ENCODE assay signal across 7 cellular contexts in genomic region chr11:75349540-75350116, GRCh38. TPM values are rescaled to one million over a fixed set of nuclear protein-coding genes. Genes with fewer than 3 reads are reported as not detected.
DNase-seq lines count a peak whose midpoint lies in the region; ATAC-seq and TF ChIP-seq lines count a peak whose summit lies in the region.

No MANE protein-coding gene starts in this region.

- intact Hi-C loops in activated CD8-positive, alpha-beta T cell treated with anti-CD3 and anti-CD28 coated beads for 36 hours (cut with micrococcal nuclease) = no loop called here

- H3K4me3 ChIP-seq in HUES64 (ENCODE audit: low read length) (0 out of 2 replicates have a peak overlapping the region, but pooled peaks have one; percentile 62), hepatocyte (no peak overlapping the region)

- CTCF ChIA-PET in activated CD8-positive, alpha-beta T cell treated with anti-CD3 and anti-CD28 coated beads for 36 hours (lab: Charles Lee) = interaction anchor here (0.9 to 2.0 kb wide), 8 partner anchors 9 to 108 kb away, joined by 3 to 11 read pairs (median 4); no protein-coding TSS in a partner anchor

- POLR2A ChIA-PET in activated CD8-positive, alpha-beta T cell treated with anti-CD3 and anti-CD28 coated beads for 36 hours (lab: Charles Lee) = interaction anchor here (0.8 to 5.2 kb wide), 5 partner anchors 9 to 50 kb away, joined by 3 to 47 read pairs (median 8); no protein-coding TSS in a partner anchor

- WGBS in HUES64 = 53% methylated on average over 4 of the region's 4 CpGs
- WGBS in hepatocyte (ENCODE audit: low lambda C conversion rate, missing lambda C conversion rate) = 70% methylated on average over 4 of the region's 4 CpGs

- H3K36me3 Mint-ChIP-seq in activated CD8-positive, alpha-beta T cell treated with anti-CD3 and anti-CD28 coated beads for 36 hours (ENCODE audit: low read depth) = no peaks in the 10 kb centered on the region
- H3K36me3 Mint-ChIP-seq in stimulated activated effector memory CD8-positive, alpha-beta T cell treated with anti-CD3 and anti-CD28 coated beads, Interleukin-12 subunit alpha, Interleukin-12 subunit beta, amount 100 ng/mL, for 72 hours = peaks cover 5% of the 10 kb centered on the region

- H3K27ac ChIP-seq in HUES64 (ENCODE audit: low read depth, low read length) (peak overlapping the region; percentile 69; the same call in 1 of the 2 replicates), hepatocyte (peak overlapping the region; percentile 96)

- peaks cover 67% of the 10 kb centered on the region for H3K79me2 ChIP-seq in hepatocyte

- H3K27me3 ChIP-seq in HUES64 (ENCODE audit: insufficient read depth, low read length) (peaks cover 21% of the 10 kb centered on the region), hepatocyte (no peaks in the 10 kb centered on the region)

- H3K27ac Mint-ChIP-seq in activated CD8-positive, alpha-beta T cell treated with anti-CD3 and anti-CD28 coated beads for 36 hours = peak overlapping the region; percentile 70
- peak overlapping the region; percentile 84 for H3K27ac Mint-ChIP-seq in stimulated activated effector memory CD8-positive, alpha-beta T cell treated with anti-CD3 and anti-CD28 coated beads, Interleukin-12 subunit alpha, Interleukin-12 subunit beta, amount 100 ng/mL, for 72 hours

- H3K4me1 ChIP-seq in HUES64 (ENCODE audit: insufficient read depth, low read length) = peaks cover 38% of the 10 kb centered on the region
- H3K4me1 ChIP-seq in hepatocyte (ENCODE audit: insufficient read depth) = peaks cover 62% of the 10 kb centered on the region

- no peaks in the 10 kb centered on the region for H4K20me1 ChIP-seq in hepatocyte (ENCODE audit: insufficient read depth, poor library complexity, severe bottlenecking)

- no peak for ATAC-seq in activated CD8-positive, alpha-beta T cell treated with anti-CD3 and anti-CD28 coated beads for 36 hours
- ATAC-seq in stimulated activated effector memory CD8-positive, alpha-beta T cell treated with anti-CD3 and anti-CD28 coated beads, Interleukin-12 subunit alpha, Interleukin-12 subunit beta, amount 100 ng/mL, for 72 hours = no peak
- no peak for ATAC-seq in GM18867 (IDR thresholded peaks at IDR 0.05; ENCODE audit: unreplicated experiment)
- no peak for ATAC-seq in HG03045 (IDR thresholded peaks at IDR 0.05; ENCODE audit: unreplicated experiment)
- ATAC-seq in GM21526 (IDR thresholded peaks at IDR 0.05; ENCODE audit: low FRiP score, unreplicated experiment) = no peak

- peaks cover 72% of the 10 kb centered on the region for H3K4me1 Mint-ChIP-seq in activated CD8-positive, alpha-beta T cell treated with anti-CD3 and anti-CD28 coated beads for 36 hours (ENCODE audit: low read depth)
- H3K4me1 Mint-ChIP-seq in stimulated activated effector memory CD8-positive, alpha-beta T cell treated with anti-CD3 and anti-CD28 coated beads, Interleukin-12 subunit alpha, Interleukin-12 subunit beta, amount 100 ng/mL, for 72 hours = peaks cover 65% of the 10 kb centered on the region

- H3K27me3 Mint-ChIP-seq in activated CD8-positive, alpha-beta T cell treated with anti-CD3 and anti-CD28 coated beads for 36 hours = no peaks in the 10 kb centered on the region

- no peaks in the 10 kb centered on the region for H3K9me3 Mint-ChIP-seq in activated CD8-positive, alpha-beta T cell treated with anti-CD3 and anti-CD28 coated beads for 36 hours
- no peaks in the 10 kb centered on the region for H3K9me3 Mint-ChIP-seq in stimulated activated effector memory CD8-positive, alpha-beta T cell treated with anti-CD3 and anti-CD28 coated beads, Interleukin-12 subunit alpha, Interleukin-12 subunit beta, amount 100 ng/mL, for 72 hours

- DNase-seq in activated CD8-positive, alpha-beta T cell treated with anti-CD3 and anti-CD28 coated beads for 36 hours = no peak
- DNase-seq in hepatocyte (ENCODE audit: low spot score) = no peak
- DNase-seq in stimulated activated effector memory CD8-positive, alpha-beta T cell treated with anti-CD3 and anti-CD28 coated beads, Interleukin-12 subunit alpha, Interleukin-12 subunit beta, amount 100 ng/mL, for 72 hours (ENCODE audit: low spot score in 2 of 2) = no peak

- H3K4me3 Mint-ChIP-seq in activated CD8-positive, alpha-beta T cell treated with anti-CD3 and anti-CD28 coated beads for 36 hours = peak overlapping the region; percentile 79
- peak overlapping the region; percentile 76 for H3K4me3 Mint-ChIP-seq in stimulated activated effector memory CD8-positive, alpha-beta T cell treated with anti-CD3 and anti-CD28 coated beads, Interleukin-12 subunit alpha, Interleukin-12 subunit beta, amount 100 ng/mL, for 72 hours

- TF ChIP-seq CTCF in activated CD8-positive, alpha-beta T cell treated with anti-CD3 and anti-CD28 coated beads for 36 hours (IDR thresholded peaks at IDR 0.05) = no peak
- TF ChIP-seq CTCF in hepatocyte (IDR thresholded peaks at IDR 0.05; ENCODE audit: poor library complexity) = no peak

- H3K36me3 ChIP-seq in HUES64 (ENCODE audit: insufficient read depth, low read length) = no peaks in the 10 kb centered on the region; the same call in 1 of the 2 replicates
- no peaks in the 10 kb centered on the region for H3K36me3 ChIP-seq in hepatocyte (replicated peaks; ENCODE audit: insufficient read depth, low read depth)

- H3K9me2 ChIP-seq in hepatocyte (replicated peaks; ENCODE audit: insufficient read depth) = no peaks in the 10 kb centered on the region

- H2AFZ ChIP-seq in hepatocyte = no peak overlapping the region

- peak overlapping the region; percentile 97 for H3K4me2 ChIP-seq in hepatocyte

- peak overlapping the region; percentile 10; the same call in 1 of the 2 replicates for H3K9ac ChIP-seq in HUES64 (ENCODE audit: low read depth, low read length)

- H3K9me3 ChIP-seq in HUES64 (ENCODE audit: insufficient read depth, low read depth, low read length) = no peaks in the 10 kb centered on the region
- no peaks in the 10 kb centered on the region for H3K9me3 ChIP-seq in hepatocyte (ENCODE audit: low read depth)

RNA-seq across cellular contexts. Expression of gene ARRB1, which starts 1.8 kb away (rescaled TPM):
- 23.4 TPM for polyA plus RNA-seq in HUES64 (2013, experiment 1 of 2)
- polyA plus RNA-seq in HUES64 (2013, experiment 2 of 2) = 30.1 TPM
- 10 to 100 TPM; 16.2 to 18.8 TPM for total RNA-seq in activated CD8-positive, alpha-beta T cell treated with anti-CD3 and anti-CD28 coated beads for 36 hours
- 83.2 and 91.3 TPM in 2 replicates for total RNA-seq in hepatocyte
- 15.2 and 16.2 TPM in 2 replicates for polyA plus RNA-seq in hepatocyte

RNA-seq across cellular contexts. Expression of gene RPS3, which starts 49.7 kb away (rescaled TPM):
- 2,933 TPM for polyA plus RNA-seq in HUES64 (2013, experiment 1 of 2)
- polyA plus RNA-seq in HUES64 (2013, experiment 2 of 2) = 3,389 TPM
- total RNA-seq in activated CD8-positive, alpha-beta T cell treated with anti-CD3 and anti-CD28 coated beads for 36 hours = 1,000 to 10,000 TPM; 4,906 to 4,954 TPM
- total RNA-seq in hepatocyte = 1,201 and 1,418 TPM in 2 replicates
- polyA plus RNA-seq in hepatocyte = 1,042 and 1,094 TPM in 2 replicates
